Comparison of ENCODE assay signal across 1 cellular context in genomic region chr15:74374648-74375302, GRCh38.
TF ChIP-seq lines count a peak whose summit lies in the region.

No MANE protein-coding gene starts in this region.

TF ChIP-seq in HCT116, 20 proteins besides CTCF, POLR2A, EP300 and RAD21 (continued from another document):
- no peak for TF ChIP-seq ATF3 (IDR thresholded peaks at IDR 0.05)
- no peak for TF ChIP-seq YY1 (IDR thresholded peaks at IDR 0.05; ENCODE audit: extremely low read depth, insufficient replicate concordance, low read depth, low read length)
- no peak for TF ChIP-seq ZBTB33 (IDR thresholded peaks at IDR 0.05; ENCODE audit: extremely low read depth, insufficient replicate concordance, low read length)
- TF ChIP-seq CEBPB (IDR thresholded peaks at IDR 0.05; ENCODE audit: low read depth), result no peak
